ENCODE assay signal across 18 cellular contexts in the genomic region with DNA sequence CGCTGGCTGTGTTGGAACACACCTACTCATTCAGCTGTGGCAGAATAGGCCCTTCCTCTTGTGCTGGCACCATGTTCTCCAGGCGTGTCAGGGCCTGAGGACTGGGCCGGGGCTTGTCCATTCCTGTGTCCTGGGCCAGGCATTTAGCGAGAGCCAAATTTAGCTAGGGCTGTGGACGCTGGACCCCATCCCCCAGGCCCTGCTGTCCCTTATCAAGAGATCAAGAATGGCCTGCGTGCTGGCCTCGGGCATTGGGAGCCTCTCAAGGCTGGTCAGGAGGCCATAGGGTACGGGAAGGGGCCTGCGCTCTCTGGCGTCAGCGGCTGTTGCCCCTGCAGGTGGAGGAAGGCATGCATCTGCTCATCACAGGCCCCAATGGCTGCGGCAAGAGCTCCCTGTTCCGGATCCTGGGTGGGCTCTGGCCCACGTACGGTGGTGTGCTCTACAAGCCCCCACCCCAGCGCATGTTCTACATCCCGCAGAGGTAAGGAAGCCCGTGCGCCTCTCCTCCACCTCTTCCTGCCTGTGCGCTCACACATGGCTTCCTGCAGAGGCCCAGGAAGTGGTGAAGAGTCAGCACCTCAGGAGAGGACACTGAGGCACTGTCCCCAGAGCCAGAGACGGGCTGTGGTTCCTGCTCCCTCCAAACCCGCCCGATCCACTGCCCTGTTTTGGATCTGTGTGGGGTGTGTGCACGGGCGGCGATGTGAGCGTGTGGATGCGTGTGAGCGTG. TPM values are rescaled to one million over a fixed set of nuclear protein-coding genes. Genes with fewer than 3 reads are reported as not detected.
DNase-seq lines count a peak whose midpoint lies in the region; ATAC-seq and TF ChIP-seq lines count a peak whose summit lies in the region.
"Had no signal": no experiment of that assay in that cellular context is flagged by ENCODE, and none has a peak within 500 bp of the region (broad histone marks: within the 10 kb centered on the region; RNA-seq: fewer than 3 reads in every experiment).

No MANE protein-coding gene starts in this region.

- peak; percentile 16; the same call in 2 of the 3 replicates for ATAC-seq in SK-N-SH treated with all-trans-retinoic acid at 6 μM for 48 hours
- peak; percentile 73 for ATAC-seq in CD8-positive, alpha-beta T cell
- peak; percentile 90 for ATAC-seq in activated CD8-positive, alpha-beta T cell treated with anti-CD3 and anti-CD28 coated beads, Interleukin-2, amount 10 ng/mL, durations not matched to agents 7 days and 5 days
- peak; percentile 62 for ATAC-seq in esophagus mucosa
- ATAC-seq: Right ventricle myocardium inferior had no signal

- H3K4me3 ChIP-seq in SK-N-SH (ENCODE audit: low read depth in 2 of 2, low read length in 1 of 2), result no peak overlapping the region
- no peak overlapping the region for H3K4me3 ChIP-seq in CD8-positive, alpha-beta T cell (ENCODE audit: low read depth, low read length)
- H3K4me3 ChIP-seq: esophagus squamous epithelium, heart right ventricle, ovary, skin epidermis had no signal

- H3K9me3 ChIP-seq in SK-N-SH, result no peaks in the 10 kb centered on the region
- H3K9me3 ChIP-seq in CD8-positive, alpha-beta T cell (ENCODE audit: low read length), result no peaks in the 10 kb centered on the region
- H3K9me3 ChIP-seq: esophagus squamous epithelium, heart right ventricle, ovary had no signal

- DNase-seq in SK-N-SH (no peak), G401 (ENCODE audit: low spot score) (no peak), midbrain (lab: John Stamatoyannopoulos, UW) (no peak)
- DNase-seq in CD8-positive, alpha-beta T cell, result peak in 3 of 7 experiments; percentile 18 to 62 (median 25)
- peak; percentile 57 for DNase-seq in activated CD8-positive, alpha-beta T cell treated with anti-CD3 and anti-CD28 coated beads, Interleukin-2, amount 10 ng/mL, durations not matched to agents 7 days and 5 days
- DNase-seq in stimulated activated CD8-positive, alpha-beta memory T cell treated with anti-CD3 and anti-CD28 coated beads, Interleukin-4, amount 100 ng/mL, for 48 hours, result no peak
- DNase-seq: anterior cingulate cortex, cortex of kidney, esophagus squamous epithelium, H9, heart right ventricle, NCI-H1092 treated with DMSO at 0.1 percent for 48 hours, ovary had no signal

- no peak overlapping the region for H3K4me2 ChIP-seq in SK-N-SH

- peaks cover 0 to 7% of the 10 kb centered on the region in 2 experiments; a peak in 1 of 4 replicates for H3K4me1 ChIP-seq in SK-N-SH (ENCODE audit: control insufficient read depth in 1 of 2, insufficient read depth in 2 of 2, low read depth in 1 of 2, low read length in 1 of 2)
- H3K4me1 ChIP-seq in CD8-positive, alpha-beta T cell (ENCODE audit: insufficient read depth, low read length), result peaks cover 19% of the 10 kb centered on the region

- H4K20me1 ChIP-seq in SK-N-SH (ENCODE audit: insufficient read depth), result no peaks in the 10 kb centered on the region

- H3K9me3 Mint-ChIP-seq in CD8-positive, alpha-beta T cell, result no peaks in the 10 kb centered on the region
- no peaks in the 10 kb centered on the region for H3K9me3 Mint-ChIP-seq in activated CD8-positive, alpha-beta T cell treated with anti-CD3 and anti-CD28 coated beads, Interleukin-2, amount 10 ng/mL, durations not matched to agents 7 days and 5 days (ENCODE audit: insufficient read depth)

- H3K4me1 Mint-ChIP-seq in CD8-positive, alpha-beta T cell (ENCODE audit: low read depth), result peaks cover 26% of the 10 kb centered on the region
- peaks cover 34% of the 10 kb centered on the region for H3K4me1 Mint-ChIP-seq in activated CD8-positive, alpha-beta T cell treated with anti-CD3 and anti-CD28 coated beads, Interleukin-2, amount 10 ng/mL, durations not matched to agents 7 days and 5 days (ENCODE audit: low read depth)

- H3K36me3 Mint-ChIP-seq in CD8-positive, alpha-beta T cell, result peaks cover 10% of the 10 kb centered on the region
- H3K36me3 Mint-ChIP-seq in activated CD8-positive, alpha-beta T cell treated with anti-CD3 and anti-CD28 coated beads, Interleukin-2, amount 10 ng/mL, durations not matched to agents 7 days and 5 days (ENCODE audit: low read depth), result peaks cover 14% of the 10 kb centered on the region

- POLR2A ChIA-PET in SK-N-SH (lab: Yijun Ruan, JAX), result no interaction called here
- POLR2A ChIA-PET in CD8-positive, alpha-beta T cell (lab: Charles Lee), result interaction anchor here (1.0 kb wide), 1 partner anchor 26 kb away, joined by 3 read pairs; no protein-coding TSS in a partner anchor
- POLR2A ChIA-PET in activated CD8-positive, alpha-beta T cell treated with anti-CD3 and anti-CD28 coated beads, Interleukin-2, amount 10 ng/mL, durations not matched to agents 7 days and 5 days (lab: Charles Lee), result interaction anchor here (0.6 to 1.0 kb wide), 2 partner anchors 13 to 205 kb away, joined by 3 to 4 read pairs; no protein-coding TSS in a partner anchor

- intact Hi-C loops in CD8-positive, alpha-beta T cell (cut with DNase I, micrococcal nuclease), result no loop called here

- in situ Hi-C loops in G401 (cut with HindIII; ENCODE audit: low sequenced_read_pairs), result no loop called here

- 33% methylated on average over 3 of the region's 29 CpGs for WGBS in SK-N-SH (ENCODE audit: low lambda C conversion rate)

- peak overlapping the region; percentile 49 for H3K27ac Mint-ChIP-seq in CD8-positive, alpha-beta T cell
- H3K27ac Mint-ChIP-seq in activated CD8-positive, alpha-beta T cell treated with anti-CD3 and anti-CD28 coated beads, Interleukin-2, amount 10 ng/mL, durations not matched to agents 7 days and 5 days, result peak overlapping the region; percentile 94
- H3K27ac Mint-ChIP-seq: H9 had no signal

- H3K4me3 Mint-ChIP-seq in CD8-positive, alpha-beta T cell, result peak overlapping the region; percentile 43
- peak overlapping the region; percentile 65 for H3K4me3 Mint-ChIP-seq in activated CD8-positive, alpha-beta T cell treated with anti-CD3 and anti-CD28 coated beads, Interleukin-2, amount 10 ng/mL, durations not matched to agents 7 days and 5 days
- H3K4me3 Mint-ChIP-seq: H9 had no signal

- H3K79me2 ChIP-seq in SK-N-SH (ENCODE audit: insufficient read depth), result no peaks in the 10 kb centered on the region

- H3K27me3 Mint-ChIP-seq in CD8-positive, alpha-beta T cell (ENCODE audit: low read depth), result peaks cover 3% of the 10 kb centered on the region
- H3K27me3 Mint-ChIP-seq in activated CD8-positive, alpha-beta T cell treated with anti-CD3 and anti-CD28 coated beads, Interleukin-2, amount 10 ng/mL, durations not matched to agents 7 days and 5 days (ENCODE audit: low read depth), result no peaks in the 10 kb centered on the region

- TF ChIP-seq RAD21 in SK-N-SH (IDR thresholded peaks at IDR 0.05; ENCODE audit: low read length), result no peak

- no peak overlapping the region for H3K27ac ChIP-seq in SK-N-SH (ENCODE audit: low read depth in 2 of 2, low read length in 1 of 2)
- no peak overlapping the region for H3K27ac ChIP-seq in CD8-positive, alpha-beta T cell (ENCODE audit: low read depth, low read length)
- H3K27ac ChIP-seq: 22Rv1, esophagus squamous epithelium, heart right ventricle, ovary had no signal

- no peak overlapping the region for H3K9ac ChIP-seq in SK-N-SH

- H3K36me3 ChIP-seq in SK-N-SH (replicated peaks in 1 of 2; ENCODE audit: control insufficient read depth in 1 of 2, insufficient read depth in 2 of 2, low read length in 1 of 2), result peaks cover 0 to 4% of the 10 kb centered on the region in 2 experiments
- no peaks in the 10 kb centered on the region for H3K36me3 ChIP-seq in CD8-positive, alpha-beta T cell (ENCODE audit: insufficient read depth, low read length)
- H3K36me3 ChIP-seq: esophagus squamous epithelium, ovary had no signal

- no peaks in the 10 kb centered on the region for H3K9me2 ChIP-seq in SK-N-SH

- TF ChIP-seq CTCF in SK-N-SH (IDR thresholded peaks at IDR 0.05), result no peak
- TF ChIP-seq CTCF in CD8-positive, alpha-beta T cell (IDR thresholded peaks at IDR 0.05), result no peak

- no peak overlapping the region for H2AFZ ChIP-seq in SK-N-SH (ENCODE audit: low read depth)

- CTCF ChIA-PET in SK-N-SH (lab: Yijun Ruan, JAX), result no interaction called here
- CTCF ChIA-PET in CD8-positive, alpha-beta T cell (lab: Charles Lee), result interaction anchor here (1.8 kb wide), 1 partner anchor 24 kb away, joined by 8 read pairs; a partner anchor contains a TSS
- CTCF ChIA-PET in activated CD8-positive, alpha-beta T cell treated with anti-CD3 and anti-CD28 coated beads, Interleukin-2, amount 10 ng/mL, durations not matched to agents 7 days and 5 days (lab: Charles Lee), result no interaction called here

- no peaks in the 10 kb centered on the region for H3F3A ChIP-seq in SK-N-SH (replicated peaks; ENCODE audit: insufficient read depth)

- TF ChIP-seq EP300 in SK-N-SH (IDR thresholded peaks at IDR 0.05; ENCODE audit: borderline replicate concordance in 1 of 2, low read depth in 1 of 2, low read length in 1 of 2), result no peak

- H3K27me3 ChIP-seq in SK-N-SH (ENCODE audit: insufficient read depth), result no peaks in the 10 kb centered on the region; the same call in none of the 2 replicates
- no peaks in the 10 kb centered on the region for H3K27me3 ChIP-seq in CD8-positive, alpha-beta T cell (ENCODE audit: insufficient read depth, low read length)
- H3K27me3 ChIP-seq: esophagus squamous epithelium, ovary had no signal

RNA-seq across cellular contexts. Expression of a gene that starts 15.3 kb away (rescaled TPM):
- polyA plus RNA-seq in SK-N-SH (2012; rRNA removed), result 7.2 and 7.9 TPM in 2 replicates
- polyA plus RNA-seq in SK-N-SH (2012; cell fraction: cytosol; rRNA removed), result 2.8 and 5.4 TPM in 2 replicates
- 17.4 and 18.9 TPM in 2 replicates for polyA plus RNA-seq in SK-N-SH (2012; cell fraction: nucleus; rRNA removed)
- 1 to 10 TPM; 5.2 to 6.4 TPM for total RNA-seq in CD8-positive, alpha-beta T cell
- total RNA-seq in activated CD8-positive, alpha-beta T cell treated with anti-CD3 and anti-CD28 coated beads, Interleukin-2, amount 10 ng/mL, durations not matched to agents 7 days and 5 days, result 10 to 100 TPM; 14.6 to 15.9 TPM
- 2.5 TPM for total RNA-seq in esophagus mucosa
- 5.3 and 6.8 TPM in 2 replicates for total RNA-seq in G401 (2014; rRNA removed; shearing (Covaris generic))

RNA-seq across cellular contexts. Expression of a gene that starts 15.7 kb away (rescaled TPM):
- polyA plus RNA-seq in SK-N-SH (2012; rRNA removed), result 173 and 220 TPM in 2 replicates
- 161 and 178 TPM in 2 replicates for polyA plus RNA-seq in SK-N-SH (2012; cell fraction: cytosol; rRNA removed)
- 111 and 125 TPM in 2 replicates for polyA plus RNA-seq in SK-N-SH (2012; cell fraction: nucleus; rRNA removed)
- total RNA-seq in CD8-positive, alpha-beta T cell, result 10 to 100 TPM; 35.3 to 39.1 TPM
- total RNA-seq in activated CD8-positive, alpha-beta T cell treated with anti-CD3 and anti-CD28 coated beads, Interleukin-2, amount 10 ng/mL, durations not matched to agents 7 days and 5 days, result 100 to 1,000 TPM; 155 to 158 TPM
- total RNA-seq in esophagus mucosa, result 191 TPM
- 132 and 202 TPM in 2 replicates for total RNA-seq in G401 (2014; rRNA removed; shearing (Covaris generic))

RNA-seq across cellular contexts. Expression of a gene that starts 24.1 kb away (rescaled TPM):
- polyA plus RNA-seq in SK-N-SH (2012; rRNA removed), result 13.8 and 15.5 TPM in 2 replicates
- 4.8 and 6.1 TPM in 2 replicates for polyA plus RNA-seq in SK-N-SH (2012; cell fraction: cytosol; rRNA removed)
- polyA plus RNA-seq in SK-N-SH (2012; cell fraction: nucleus; rRNA removed), result 102 and 172 TPM in 2 replicates
- under 1 TPM; 0.35 to 0.50 TPM for total RNA-seq in CD8-positive, alpha-beta T cell
- 1 to 10 TPM in 1 of 2 experiments, under 1 TPM in 1; 0.83 to 1.4 TPM for total RNA-seq in activated CD8-positive, alpha-beta T cell treated with anti-CD3 and anti-CD28 coated beads, Interleukin-2, amount 10 ng/mL, durations not matched to agents 7 days and 5 days
- 11.2 TPM for total RNA-seq in esophagus mucosa
- total RNA-seq in G401 (2014; rRNA removed; shearing (Covaris generic)), result 1.5 TPM in 1 of 2 replicates, not detected in the other

RNA-seq across cellular contexts. Expression of a gene that starts 40.9 kb away (rescaled TPM):
- polyA plus RNA-seq in SK-N-SH (2012; rRNA removed), result 0.50 and 0.74 TPM in 2 replicates
- 0.08 and 0.19 TPM in 2 replicates for polyA plus RNA-seq in SK-N-SH (2012; cell fraction: cytosol; rRNA removed)
- polyA plus RNA-seq in SK-N-SH (2012; cell fraction: nucleus; rRNA removed), result 0.80 and 1.5 TPM in 2 replicates
- not detected for total RNA-seq in CD8-positive, alpha-beta T cell
- total RNA-seq in activated CD8-positive, alpha-beta T cell treated with anti-CD3 and anti-CD28 coated beads, Interleukin-2, amount 10 ng/mL, durations not matched to agents 7 days and 5 days, result not detected
- total RNA-seq in esophagus mucosa, result 0.12 TPM
- 0.06 TPM in 1 of 2 replicates, not detected in the other for total RNA-seq in G401 (2014; rRNA removed; shearing (Covaris generic))
- total RNA-seq: H9 had no signal

RNA-seq across cellular contexts. Expression of a gene that starts 52.2 kb away (rescaled TPM):
- polyA plus RNA-seq in SK-N-SH (2012; rRNA removed), result 22.3 and 30.8 TPM in 2 replicates
- 14.8 and 24.2 TPM in 2 replicates for polyA plus RNA-seq in SK-N-SH (2012; cell fraction: cytosol; rRNA removed)
- 64.5 and 67.9 TPM in 2 replicates for polyA plus RNA-seq in SK-N-SH (2012; cell fraction: nucleus; rRNA removed)
- 1 to 10 TPM; 2.7 to 2.9 TPM for total RNA-seq in CD8-positive, alpha-beta T cell
- total RNA-seq in activated CD8-positive, alpha-beta T cell treated with anti-CD3 and anti-CD28 coated beads, Interleukin-2, amount 10 ng/mL, durations not matched to agents 7 days and 5 days, result 1 to 10 TPM in 1 of 2 experiments, under 1 TPM in 1; 0.82 to 1.3 TPM
- total RNA-seq in esophagus mucosa, result 62.0 TPM
- 13.1 and 14.5 TPM in 2 replicates for total RNA-seq in G401 (2014; rRNA removed; shearing (Covaris generic))

Comparison
In these comparisons a context has a peak if more than half of its experiments do, and no peak if none do; other contexts are left out.
1. ATAC-seq: peak in every context shown above with its lines; median percentile 90 in activated CD8-positive, alpha-beta T cell treated with anti-CD3 and anti-CD28 coated beads, Interleukin-2, amount 10 ng/mL, durations not matched to agents 7 days and 5 days; 73 in CD8-positive, alpha-beta T cell; 62 in esophagus mucosa; 16 in SK-N-SH treated with all-trans-retinoic acid at 6 μM for 48 hours.